In genomic region chr7:72924748-72925545, GRCh38 we compare ENCODE assay signal across 8 cellular contexts. TPM values are rescaled to one million over a fixed set of nuclear protein-coding genes. Genes with fewer than 3 reads are reported as not detected.
DNase-seq lines count a peak whose midpoint lies in the region; TF ChIP-seq lines count a peak whose summit lies in the region.

Gene POM121, plus strand, starts transcription at chr7:72925095. Its CDS starts 27 bp downstream, at chr7:72925122.

- H4K20me1 ChIP-seq in MM.1S (ENCODE audit: insufficient read depth, low read length): no peaks in the 10 kb centered on the region

- no peaks in the 10 kb centered on the region for H3K27me3 ChIP-seq in MM.1S (replicated peaks; ENCODE audit: insufficient read depth, low read length)
- H3K27me3 ChIP-seq in suprapubic skin: no peaks in the 10 kb centered on the region

- peak within 1 kb of the TSS; percentile 85 for H3K9ac ChIP-seq in MM.1S (ENCODE audit: low read length)

- DNase-seq in GM03348 (ENCODE audit: low spot score): peak; percentile 94
- peak; percentile 80 for DNase-seq in HCEC 1CT
- DNase-seq in MM.1S: peak; percentile 90
- peak; percentile 81 for DNase-seq in SK-N-DZ (ENCODE audit: low spot score)
- peak; percentile 85 for DNase-seq in activated naive CD4-positive, alpha-beta T cell treated with anti-CD3 and anti-CD28 coated beads for 36 hours
- peak; percentile 92 for DNase-seq in germinal center (ENCODE audit: low spot score)
- peak; percentile 65 for DNase-seq in occipital lobe (lab: John Stamatoyannopoulos, UW)
- peak; percentile 87 to 88 for DNase-seq in suprapubic skin (ENCODE audit: low spot score in 2 of 2)

- H3K9me3 ChIP-seq in MM.1S (replicated peaks; ENCODE audit: insufficient read depth, low read length) (no peaks in the 10 kb centered on the region), suprapubic skin (no peaks in the 10 kb centered on the region)

- TF ChIP-seq EP300 in suprapubic skin (IDR thresholded peaks at IDR 0.05): no peak

- peak within 1 kb of the TSS; percentile 77 for H3K4me2 ChIP-seq in MM.1S (ENCODE audit: low read depth, low read length)

- H3K27ac ChIP-seq in MM.1S (ENCODE audit: low read length) (peak within 1 kb of the TSS; percentile 78), suprapubic skin (peak within 1 kb of the TSS; percentile 95)

- H3K36me3 ChIP-seq in MM.1S (replicated peaks; ENCODE audit: insufficient read depth, low read length): peaks cover 4% of the 10 kb centered on the region; the same call in 1 of the 2 replicates
- peaks cover 38% of the 10 kb centered on the region for H3K36me3 ChIP-seq in suprapubic skin

- peak within 1 kb of the TSS; percentile 70 for H2AFZ ChIP-seq in MM.1S (ENCODE audit: low read length)

- H3K9me3 Mint-ChIP-seq in activated naive CD4-positive, alpha-beta T cell treated with anti-CD3 and anti-CD28 coated beads for 36 hours: no peaks in the 10 kb centered on the region

- TF ChIP-seq POLR2A in suprapubic skin (IDR thresholded peaks at IDR 0.05): peak; percentile 57 to 66

- no peaks in the 10 kb centered on the region for H3K27me3 Mint-ChIP-seq in activated naive CD4-positive, alpha-beta T cell treated with anti-CD3 and anti-CD28 coated beads for 36 hours (ENCODE audit: low read depth)

- H3K79me2 ChIP-seq in MM.1S (ENCODE audit: low read length): peaks cover 48% of the 10 kb centered on the region

- CTCF ChIA-PET in activated naive CD4-positive, alpha-beta T cell treated with anti-CD3 and anti-CD28 coated beads for 36 hours (lab: Charles Lee): no interaction called here

- H3K4me3 Mint-ChIP-seq in activated naive CD4-positive, alpha-beta T cell treated with anti-CD3 and anti-CD28 coated beads for 36 hours: peak within 1 kb of the TSS; percentile 96

- peaks cover 35% of the 10 kb centered on the region for H3K36me3 Mint-ChIP-seq in activated naive CD4-positive, alpha-beta T cell treated with anti-CD3 and anti-CD28 coated beads for 36 hours (ENCODE audit: low read depth)

- peak within 1 kb of the TSS; percentile 98 for H3K27ac Mint-ChIP-seq in activated naive CD4-positive, alpha-beta T cell treated with anti-CD3 and anti-CD28 coated beads for 36 hours

- H3K4me1 ChIP-seq in MM.1S (ENCODE audit: low read length) (peaks cover 6% of the 10 kb centered on the region; the same call in 1 of the 2 replicates), suprapubic skin (peaks cover 21% of the 10 kb centered on the region)

- H3K4me3 ChIP-seq in MM.1S (ENCODE audit: low read length) (peak within 1 kb of the TSS; percentile 91), suprapubic skin (peak within 1 kb of the TSS; percentile 92)

- peaks cover 7% of the 10 kb centered on the region for H3F3A ChIP-seq in MM.1S (ENCODE audit: insufficient read depth, low read length)

- H3K4me1 Mint-ChIP-seq in activated naive CD4-positive, alpha-beta T cell treated with anti-CD3 and anti-CD28 coated beads for 36 hours (ENCODE audit: low read depth): peaks cover 28% of the 10 kb centered on the region

- WGBS in suprapubic skin: 0% methylated on average over 23 of the region's 91 CpGs

- TF ChIP-seq CTCF in MM.1S (IDR thresholded peaks at IDR 0.05; ENCODE audit: low read length) (no peak), suprapubic skin (IDR thresholded peaks at IDR 0.05) (no peak)

- intact Hi-C loops in activated naive CD4-positive, alpha-beta T cell treated with anti-CD3 and anti-CD28 coated beads for 36 hours (cut with micrococcal nuclease): loop anchor here (1.0 kb wide), 1 partner anchor 97 kb away; the partner anchor contains the start of gene TYW1B

- no peaks in the 10 kb centered on the region for H3K9me2 ChIP-seq in MM.1S (replicated peaks; ENCODE audit: insufficient read depth, low read length)

RNA-seq across cellular contexts. Expression of gene POM121, which starts in this region (rescaled TPM):
- 9.6 and 11.3 TPM in 2 replicates for polyA plus RNA-seq in SK-N-DZ (2014; cell fraction: cytosol; rRNA removed)
- polyA plus RNA-seq in SK-N-DZ (2014; cell fraction: nucleus; rRNA removed): 6.5 and 15.5 TPM in 2 replicates
- total RNA-seq in activated naive CD4-positive, alpha-beta T cell treated with anti-CD3 and anti-CD28 coated beads for 36 hours: 10 to 100 TPM; 35.7 to 35.9 TPM
- total RNA-seq in occipital lobe (4.2 TPM), suprapubic skin (10 to 100 TPM; 23.4 to 38.2 (median 30.2) TPM)

Comparison
In these comparisons a context has a peak if more than half of its experiments do, and no peak if none do; other contexts are left out.
1. Peak in every context shown above with its lines: DNase-seq, H3K4me3 ChIP-seq and H3K27ac ChIP-seq.